ENCODE assay signal across 1 cellular context in the genomic region with DNA sequence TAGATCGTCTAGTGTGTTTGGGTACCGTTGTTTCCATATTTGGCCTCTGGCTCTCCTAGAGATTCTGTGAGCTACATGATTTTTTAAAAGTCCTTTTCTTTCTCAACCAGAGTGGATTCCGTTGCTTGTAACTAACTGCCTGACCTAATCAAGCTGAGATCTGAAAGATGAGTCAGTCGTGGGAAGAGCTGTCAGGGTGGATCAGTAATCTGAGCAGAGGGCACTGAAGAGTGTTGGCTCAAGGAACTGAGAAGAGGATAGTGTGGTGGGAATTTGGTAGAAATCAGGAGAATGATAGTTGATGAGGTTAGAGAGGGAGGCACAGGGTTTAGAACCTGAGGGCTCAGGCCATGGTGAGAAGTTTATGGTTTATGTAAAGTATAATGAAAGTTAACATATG.
TF ChIP-seq lines count a peak whose summit lies in the region.

No MANE protein-coding gene starts in this region.

TF ChIP-seq in H1, 55 proteins besides CTCF, POLR2A, EP300 and RAD21 (continued from another document):
- TF ChIP-seq, protein P1, sequence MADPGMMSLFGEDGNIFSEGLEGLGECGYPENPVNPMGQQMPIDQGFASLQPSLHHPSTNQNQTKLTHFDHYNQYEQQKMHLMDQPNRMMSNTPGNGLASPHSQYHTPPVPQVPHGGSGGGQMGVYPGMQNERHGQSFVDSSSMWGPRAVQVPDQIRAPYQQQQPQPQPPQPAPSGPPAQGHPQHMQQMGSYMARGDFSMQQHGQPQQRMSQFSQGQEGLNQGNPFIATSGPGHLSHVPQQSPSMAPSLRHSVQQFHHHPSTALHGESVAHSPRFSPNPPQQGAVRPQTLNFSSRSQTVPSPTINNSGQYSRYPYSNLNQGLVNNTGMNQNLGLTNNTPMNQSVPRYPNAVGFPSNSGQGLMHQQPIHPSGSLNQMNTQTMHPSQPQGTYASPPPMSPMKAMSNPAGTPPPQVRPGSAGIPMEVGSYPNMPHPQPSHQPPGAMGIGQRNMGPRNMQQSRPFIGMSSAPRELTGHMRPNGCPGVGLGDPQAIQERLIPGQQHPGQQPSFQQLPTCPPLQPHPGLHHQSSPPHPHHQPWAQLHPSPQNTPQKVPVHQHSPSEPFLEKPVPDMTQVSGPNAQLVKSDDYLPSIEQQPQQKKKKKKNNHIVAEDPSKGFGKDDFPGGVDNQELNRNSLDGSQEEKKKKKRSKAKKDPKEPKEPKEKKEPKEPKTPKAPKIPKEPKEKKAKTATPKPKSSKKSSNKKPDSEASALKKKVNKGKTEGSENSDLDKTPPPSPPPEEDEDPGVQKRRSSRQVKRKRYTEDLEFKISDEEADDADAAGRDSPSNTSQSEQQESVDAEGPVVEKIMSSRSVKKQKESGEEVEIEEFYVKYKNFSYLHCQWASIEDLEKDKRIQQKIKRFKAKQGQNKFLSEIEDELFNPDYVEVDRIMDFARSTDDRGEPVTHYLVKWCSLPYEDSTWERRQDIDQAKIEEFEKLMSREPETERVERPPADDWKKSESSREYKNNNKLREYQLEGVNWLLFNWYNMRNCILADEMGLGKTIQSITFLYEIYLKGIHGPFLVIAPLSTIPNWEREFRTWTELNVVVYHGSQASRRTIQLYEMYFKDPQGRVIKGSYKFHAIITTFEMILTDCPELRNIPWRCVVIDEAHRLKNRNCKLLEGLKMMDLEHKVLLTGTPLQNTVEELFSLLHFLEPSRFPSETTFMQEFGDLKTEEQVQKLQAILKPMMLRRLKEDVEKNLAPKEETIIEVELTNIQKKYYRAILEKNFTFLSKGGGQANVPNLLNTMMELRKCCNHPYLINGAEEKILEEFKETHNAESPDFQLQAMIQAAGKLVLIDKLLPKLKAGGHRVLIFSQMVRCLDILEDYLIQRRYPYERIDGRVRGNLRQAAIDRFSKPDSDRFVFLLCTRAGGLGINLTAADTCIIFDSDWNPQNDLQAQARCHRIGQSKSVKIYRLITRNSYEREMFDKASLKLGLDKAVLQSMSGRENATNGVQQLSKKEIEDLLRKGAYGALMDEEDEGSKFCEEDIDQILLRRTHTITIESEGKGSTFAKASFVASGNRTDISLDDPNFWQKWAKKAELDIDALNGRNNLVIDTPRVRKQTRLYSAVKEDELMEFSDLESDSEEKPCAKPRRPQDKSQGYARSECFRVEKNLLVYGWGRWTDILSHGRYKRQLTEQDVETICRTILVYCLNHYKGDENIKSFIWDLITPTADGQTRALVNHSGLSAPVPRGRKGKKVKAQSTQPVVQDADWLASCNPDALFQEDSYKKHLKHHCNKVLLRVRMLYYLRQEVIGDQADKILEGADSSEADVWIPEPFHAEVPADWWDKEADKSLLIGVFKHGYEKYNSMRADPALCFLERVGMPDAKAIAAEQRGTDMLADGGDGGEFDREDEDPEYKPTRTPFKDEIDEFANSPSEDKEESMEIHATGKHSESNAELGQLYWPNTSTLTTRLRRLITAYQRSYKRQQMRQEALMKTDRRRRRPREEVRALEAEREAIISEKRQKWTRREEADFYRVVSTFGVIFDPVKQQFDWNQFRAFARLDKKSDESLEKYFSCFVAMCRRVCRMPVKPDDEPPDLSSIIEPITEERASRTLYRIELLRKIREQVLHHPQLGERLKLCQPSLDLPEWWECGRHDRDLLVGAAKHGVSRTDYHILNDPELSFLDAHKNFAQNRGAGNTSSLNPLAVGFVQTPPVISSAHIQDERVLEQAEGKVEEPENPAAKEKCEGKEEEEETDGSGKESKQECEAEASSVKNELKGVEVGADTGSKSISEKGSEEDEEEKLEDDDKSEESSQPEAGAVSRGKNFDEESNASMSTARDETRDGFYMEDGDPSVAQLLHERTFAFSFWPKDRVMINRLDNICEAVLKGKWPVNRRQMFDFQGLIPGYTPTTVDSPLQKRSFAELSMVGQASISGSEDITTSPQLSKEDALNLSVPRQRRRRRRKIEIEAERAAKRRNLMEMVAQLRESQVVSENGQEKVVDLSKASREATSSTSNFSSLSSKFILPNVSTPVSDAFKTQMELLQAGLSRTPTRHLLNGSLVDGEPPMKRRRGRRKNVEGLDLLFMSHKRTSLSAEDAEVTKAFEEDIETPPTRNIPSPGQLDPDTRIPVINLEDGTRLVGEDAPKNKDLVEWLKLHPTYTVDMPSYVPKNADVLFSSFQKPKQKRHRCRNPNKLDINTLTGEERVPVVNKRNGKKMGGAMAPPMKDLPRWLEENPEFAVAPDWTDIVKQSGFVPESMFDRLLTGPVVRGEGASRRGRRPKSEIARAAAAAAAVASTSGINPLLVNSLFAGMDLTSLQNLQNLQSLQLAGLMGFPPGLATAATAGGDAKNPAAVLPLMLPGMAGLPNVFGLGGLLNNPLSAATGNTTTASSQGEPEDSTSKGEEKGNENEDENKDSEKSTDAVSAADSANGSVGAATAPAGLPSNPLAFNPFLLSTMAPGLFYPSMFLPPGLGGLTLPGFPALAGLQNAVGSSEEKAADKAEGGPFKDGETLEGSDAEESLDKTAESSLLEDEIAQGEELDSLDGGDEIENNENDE (IDR thresholded peaks at IDR 0.05; ENCODE audit: insufficient replicate concordance, low read length) = no peak
- TF ChIP-seq YY1 (IDR thresholded peaks at IDR 0.05; ENCODE audit: low read depth, low read length) = no peak
- no peak for TF ChIP-seq EGR1 (IDR thresholded peaks at IDR 0.05; ENCODE audit: borderline replicate concordance, low read depth, low read length)
- no peak for TF ChIP-seq KDM4A (IDR thresholded peaks at IDR 0.05; ENCODE audit: low read depth, low read length, severe bottlenecking)
- TF ChIP-seq CBX5 (IDR thresholded peaks at IDR 0.05; ENCODE audit: low read depth, low read length) = no peak
- TF ChIP-seq RFX5 (IDR thresholded peaks at IDR 0.05; ENCODE audit: borderline replicate concordance, low read depth, low read length) = no peak
TF ChIP-seq in H1: peak in this region for 0.
